Comparison of ENCODE assay signal across 8 cellular contexts in genomic region chr14:49852351-49853157, GRCh38. TPM values are rescaled to one million over a fixed set of nuclear protein-coding genes. Genes with fewer than 3 reads are reported as not detected.
A peak's percentile ranks its signal among the peaks of the same experiment; 100 is the strongest.
DNase-seq lines count a peak whose midpoint lies in the region; ATAC-seq and TF ChIP-seq lines count a peak whose summit lies in the region.

Gene NEMF (minus strand): TSS chr14:49852788. CDS start chr14:49852753, 35 bp downstream.

- H3K4me3 Mint-ChIP-seq in activated naive CD8-positive, alpha-beta T cell treated with anti-CD3 and anti-CD28 coated beads for 36 hours, result peak within 1 kb of the TSS; percentile 96

- H3K27ac Mint-ChIP-seq in activated naive CD8-positive, alpha-beta T cell treated with anti-CD3 and anti-CD28 coated beads for 36 hours, result peak within 1 kb of the TSS; percentile 96

- peaks cover 17% of the 10 kb centered on the region for H3K36me3 Mint-ChIP-seq in activated naive CD8-positive, alpha-beta T cell treated with anti-CD3 and anti-CD28 coated beads for 36 hours

- DNase-seq in GM10266 (ENCODE audit: extremely low spot score), result peak; percentile 64
- DNase-seq in NB4 (ENCODE audit: low read depth), result peak; percentile 94
- peak; percentile 75 for DNase-seq in SKM-1 treated with dmso at 0.1 percent for 144 hours (lab: John Stamatoyannopoulos, UW; ENCODE audit: unreplicated experiment)
- DNase-seq in activated naive CD8-positive, alpha-beta T cell treated with anti-CD3 and anti-CD28 coated beads for 36 hours, result peak; percentile 77
- peak; percentile 94 for DNase-seq in Right ventricle myocardium inferior (ENCODE audit: missing footprints)
- peak; percentile 88 for DNase-seq in transverse colon

- H3K27ac ChIP-seq in parathyroid adenoma (peak within 1 kb of the TSS; percentile 83), transverse colon (peak within 1 kb of the TSS; percentile 91 to 94 (median 93))

- peak; percentile 72 for TF ChIP-seq CTCF in GM10266 (IDR thresholded peaks at IDR 0.05; ENCODE audit: control insufficient read depth, insufficient read depth, low read depth, missing control alignments)
- TF ChIP-seq CTCF in NB4 (IDR thresholded peaks at IDR 0.05; ENCODE audit: low read depth, low read length), result peak; percentile 66
- peak; percentile 95 for TF ChIP-seq CTCF in parathyroid adenoma (IDR thresholded peaks at IDR 0.05)
- peak; percentile 73 to 97 (median 80) for TF ChIP-seq CTCF in transverse colon (IDR thresholded peaks at IDR 0.05)

- H3K9me3 ChIP-seq in parathyroid adenoma (ENCODE audit: control insufficient read depth, low read length) (no peaks in the 10 kb centered on the region), transverse colon (no peaks in the 10 kb centered on the region)

- intact Hi-C loops in Right ventricle myocardium inferior (cut with DNase I), result no loop called here
- intact Hi-C loops in transverse colon (cut with DNase I; ENCODE audit: low total_unique reads), result no loop called here

- peak; percentile 85 for TF ChIP-seq POLR2A in NB4 (IDR thresholded peaks at IDR 0.05; ENCODE audit: extremely low read depth, insufficient read length)
- TF ChIP-seq POLR2A in transverse colon (IDR thresholded peaks at IDR 0.05), result peak; percentile 89

- no peak for TF ChIP-seq EP300 in transverse colon (IDR thresholded peaks at IDR 0.05; ENCODE audit: low read depth)

- H3K4me2 ChIP-seq in parathyroid adenoma (ENCODE audit: low read length), result peak within 1 kb of the TSS; percentile 82

- H3K4me1 ChIP-seq in parathyroid adenoma (peaks cover 8% of the 10 kb centered on the region), transverse colon (peaks cover 16 to 40% (median 17%) of the 10 kb centered on the region in 4 donors)

- in situ Hi-C loops in transverse colon (cut with MboI; ENCODE audit: low pct_ligation_motif_present in 1 of 4, low pct_unique_long_range_greater_than_20kb in 1 of 4, low sequenced_read_pairs in 3 of 4), result loop anchor here (10.0 to 25.0 kb wide), 3 partner anchors 218 to 685 kb away; partner anchors contain the start of genes MAP4K5 (in 2 of the 4) and DNAAF2 (in 1 of the 4)

- H2AFZ ChIP-seq in parathyroid adenoma, result peak within 1 kb of the TSS; percentile 96

- peak within 1 kb of the TSS; percentile 32 for H3K9ac ChIP-seq in parathyroid adenoma

- H3K9me3 Mint-ChIP-seq in activated naive CD8-positive, alpha-beta T cell treated with anti-CD3 and anti-CD28 coated beads for 36 hours, result no peaks in the 10 kb centered on the region

- WGBS in transverse colon (ENCODE audit: low coverage in 1 of 2), 2 donors, result 0% methylated on average over 49 of the region's 49 CpGs; no CpG with 5 or more reads in 1 of the 2 donors

- H3K36me3 ChIP-seq in parathyroid adenoma (ENCODE audit: control insufficient read depth, insufficient read depth, low read length) (no peaks in the 10 kb centered on the region), transverse colon (peaks cover 0 to 19% (median 0%) of the 10 kb centered on the region in 4 donors)

- H3K79me2 ChIP-seq in parathyroid adenoma, result peaks cover 28% of the 10 kb centered on the region

- H3K27me3 Mint-ChIP-seq in activated naive CD8-positive, alpha-beta T cell treated with anti-CD3 and anti-CD28 coated beads for 36 hours, result no peaks in the 10 kb centered on the region

- H3K27me3 ChIP-seq in parathyroid adenoma (ENCODE audit: control insufficient read depth, insufficient read depth, low read length) (no peaks in the 10 kb centered on the region), transverse colon (no peaks in the 10 kb centered on the region)

- peaks cover 34% of the 10 kb centered on the region for H3K4me1 Mint-ChIP-seq in activated naive CD8-positive, alpha-beta T cell treated with anti-CD3 and anti-CD28 coated beads for 36 hours

- peak within 1 kb of the TSS; percentile 73 for H3K4me3 ChIP-seq in NB4 (ENCODE audit: low read depth, low read length)
- peak within 1 kb of the TSS; percentile 70 for H3K4me3 ChIP-seq in parathyroid adenoma (ENCODE audit: low read depth, low read length)
- H3K4me3 ChIP-seq in transverse colon, result peak within 1 kb of the TSS; percentile 61 to 91 (median 72)

- ATAC-seq in HG02571 (IDR thresholded peaks at IDR 0.05; ENCODE audit: unreplicated experiment) (peak; percentile 80), Right ventricle myocardium inferior (peak; percentile 91)

RNA-seq across cellular contexts. Expression of gene NEMF, which starts in this region (rescaled TPM):
- total RNA-seq in activated naive CD8-positive, alpha-beta T cell treated with anti-CD3 and anti-CD28 coated beads for 36 hours, result 10 to 100 TPM; 53.7 to 64.6 TPM
- 60.5 TPM for total RNA-seq in Right ventricle myocardium inferior
- total RNA-seq in transverse colon, result 100 to 1,000 TPM in 1 of 4 donors, 10 to 100 TPM in 3; 50.2 to 129 (median 79.3) TPM

Comparison
In these comparisons a context has a peak if more than half of its experiments do, and no peak if none do; other contexts are left out.
1. Peak in every context shown above with its lines: DNase-seq, ATAC-seq, H3K4me3 ChIP-seq and H3K27ac ChIP-seq.